Comparison of ENCODE assay signal across 23 cellular contexts in genomic region chrX:21683910-21684309, GRCh38. TPM values are rescaled to one million over a fixed set of nuclear protein-coding genes. Genes with fewer than 3 reads are reported as not detected.
DNase-seq lines count a peak whose midpoint lies in the region; ATAC-seq, FAIRE-seq and TF ChIP-seq lines count a peak whose summit lies in the region.
"Had no signal": no experiment of that assay in that cellular context is flagged by ENCODE, and none has a peak within 500 bp of the region (broad histone marks: within the 10 kb centered on the region; RNA-seq: fewer than 3 reads in every experiment).

No MANE protein-coding gene starts in this region.

- no peaks in the 10 kb centered on the region for H3K27me3 Mint-ChIP-seq in T-helper 2 cell treated with Interferon-gamma antibody and Interleukin-4, amounts not matched to agents 5 μg/mL and 100 μg/mL, for 36 hours (ENCODE audit: low read depth)
- H3K27me3 Mint-ChIP-seq: activated CD4-positive, alpha-beta T cell treated with anti-CD3 and anti-CD28 coated beads for 36 hours had no signal

- H3K4me1 Mint-ChIP-seq in T-helper 2 cell treated with Interferon-gamma antibody and Interleukin-4, amounts not matched to agents 5 μg/mL and 100 μg/mL, for 36 hours (ENCODE audit: low read depth), result no peaks in the 10 kb centered on the region
- H3K4me1 Mint-ChIP-seq: activated CD8-positive, alpha-beta memory T cell treated with anti-CD3 and anti-CD28 coated beads, Interleukin-2, amount 10 ng/mL, durations not matched to agents 7 days and 5 days had no signal

- no peaks in the 10 kb centered on the region for H3K36me3 ChIP-seq in adipocyte (ENCODE audit: control insufficient read depth, insufficient read depth, low read length, severe bottlenecking)
- H3K36me3 ChIP-seq: cardiac muscle cell, left lung, suprapubic skin had no signal

- FAIRE-seq in islet of Langerhans (lab: Jason Lieb, UNC), result peak; percentile 98

- TF ChIP-seq POLR2A in lower leg skin (IDR thresholded peaks at IDR 0.05), result no peak

- ATAC-seq in GM19452 (IDR thresholded peaks at IDR 0.05; ENCODE audit: unreplicated experiment), result no peak
- ATAC-seq: activated CD4-positive, alpha-beta T cell treated with anti-CD3 and anti-CD28 coated beads for 36 hours; activated CD8-positive, alpha-beta memory T cell treated with anti-CD3 and anti-CD28 coated beads, Interleukin-2, amount 10 ng/mL, durations not matched to agents 7 days and 5 days; left lung had no signal

- no peak overlapping the region for H3K4me3 Mint-ChIP-seq in T-helper 2 cell treated with Interferon-gamma antibody and Interleukin-4, amounts not matched to agents 5 μg/mL and 100 μg/mL, for 36 hours
- H3K4me3 Mint-ChIP-seq: activated CD4-positive, alpha-beta T cell treated with anti-CD3 and anti-CD28 coated beads for 36 hours; activated CD8-positive, alpha-beta memory T cell treated with anti-CD3 and anti-CD28 coated beads, Interleukin-2, amount 10 ng/mL, durations not matched to agents 7 days and 5 days had no signal

- H3K36me3 Mint-ChIP-seq in T-helper 2 cell treated with Interferon-gamma antibody and Interleukin-4, amounts not matched to agents 5 μg/mL and 100 μg/mL, for 36 hours (ENCODE audit: low read depth), result no peaks in the 10 kb centered on the region
- H3K36me3 Mint-ChIP-seq: activated CD8-positive, alpha-beta memory T cell treated with anti-CD3 and anti-CD28 coated beads, Interleukin-2, amount 10 ng/mL, durations not matched to agents 7 days and 5 days had no signal

- TF ChIP-seq CTCF in lower leg skin (IDR thresholded peaks at IDR 0.05), result no peak

- WGBS in lower leg skin, 2 donors, result 35 to 39% methylated on average over 1 of the region's 1 CpG

- H3K4me1 ChIP-seq in adipocyte (ENCODE audit: control insufficient read depth, insufficient read depth, low read length), result peaks cover 10% of the 10 kb centered on the region
- H3K4me1 ChIP-seq: left lung, suprapubic skin had no signal

- DNase-seq in AG08395 (ENCODE audit: low spot score) (peak; percentile 31), HCEC 1CT (peak; percentile 70), adipocyte (ENCODE audit: low read depth) (peak; percentile 14), lower leg skin (ENCODE audit: low spot score in 2 of 2) (no peak)
- no peak for DNase-seq in activated CD8-positive, alpha-beta memory T cell treated with anti-CD3 and anti-CD28 coated beads, Interleukin-2, amount 50 U/mL, for 4 hours
- DNase-seq in T-helper 2 cell treated with Interferon-gamma antibody and Interleukin-4, amounts not matched to agents 5 μg/mL and 100 μg/mL, for 36 hours (ENCODE audit: low spot score), result no peak
- DNase-seq: activated CD4-positive, alpha-beta T cell treated with anti-CD3 and anti-CD28 coated beads for 36 hours; activated CD8-positive, alpha-beta memory T cell treated with anti-CD3 and anti-CD28 coated beads, Interleukin-2, amount 10 ng/mL, durations not matched to agents 7 days and 5 days; activated effector memory CD4-positive, alpha-beta T cell treated with anti-CD3 and anti-CD28 coated beads, Interleukin-2, amount 50 U/mL, for 16 hours; DND-41; glutamatergic neuron; left lung; NCI-H187; NCI-H345; retina had no signal

- H3K9me3 ChIP-seq in adipocyte (ENCODE audit: control insufficient read depth, low read length), result no peaks in the 10 kb centered on the region
- H3K9me3 ChIP-seq: left lung, suprapubic skin had no signal

- H3K9ac ChIP-seq in adipocyte (ENCODE audit: low read length), result no peak overlapping the region

- H3K4me3 ChIP-seq in adipocyte (ENCODE audit: low read length) (no peak overlapping the region), lower leg skin (ENCODE audit: low read depth, poor library complexity, severe bottlenecking) (no peak overlapping the region)
- H3K4me3 ChIP-seq: cardiac muscle cell, left lung, suprapubic skin had no signal

- intact Hi-C loops in lower leg skin (cut with DNase I; ENCODE audit: low total_unique reads), result no loop called here

- peaks cover 5% of the 10 kb centered on the region for H3K27me3 ChIP-seq in adipocyte (replicated peaks; ENCODE audit: control insufficient read depth, insufficient read depth, low read length)
- H3K27me3 ChIP-seq: cardiac muscle cell, left lung, suprapubic skin had no signal

- H3K9me3 Mint-ChIP-seq in T-helper 2 cell treated with Interferon-gamma antibody and Interleukin-4, amounts not matched to agents 5 μg/mL and 100 μg/mL, for 36 hours, result no peaks in the 10 kb centered on the region

- no peak overlapping the region for H3K27ac Mint-ChIP-seq in T-helper 2 cell treated with Interferon-gamma antibody and Interleukin-4, amounts not matched to agents 5 μg/mL and 100 μg/mL, for 36 hours
- H3K27ac Mint-ChIP-seq: activated CD4-positive, alpha-beta T cell treated with anti-CD3 and anti-CD28 coated beads for 36 hours; activated CD8-positive, alpha-beta memory T cell treated with anti-CD3 and anti-CD28 coated beads, Interleukin-2, amount 10 ng/mL, durations not matched to agents 7 days and 5 days had no signal

RNA-seq across cellular contexts. Expression of gene KLHL34, which starts 25.8 kb away (rescaled TPM):
- under 1 TPM; 0.23 to 0.59 (median 0.37) TPM for total RNA-seq in lower leg skin
- total RNA-seq: A673, cardiac muscle cell, dermis microvascular lymphatic vessel endothelial cell, left lung, M059J, RPMI7951 had no signal

Comparison
In these comparisons a context has a peak if more than half of its experiments do, and no peak if none do; other contexts are left out.
1. DNase-seq: peak in AG08395 (single experiment), HCEC 1CT (single experiment) and adipocyte (single experiment); none in lower leg skin (0 of 2), activated CD8-positive, alpha-beta memory T cell treated with anti-CD3 and anti-CD28 coated beads, Interleukin-2, amount 50 U/mL, for 4 hours (single experiment) and T-helper 2 cell treated with Interferon-gamma antibody and Interleukin-4, amounts not matched to agents 5 μg/mL and 100 μg/mL, for 36 hours (single experiment).